Comparison of ENCODE assay signal across 12 cellular contexts in genomic region chr1:147080013-147080661, GRCh38.
DNase-seq lines count a peak whose midpoint lies in the region; ATAC-seq and TF ChIP-seq lines count a peak whose summit lies in the region.
"Had no signal": no experiment of that assay in that cellular context is flagged by ENCODE, and none has a peak within 500 bp of the region (broad histone marks: within the 10 kb centered on the region; RNA-seq: fewer than 3 reads in every experiment).

No MANE protein-coding gene starts in this region.

- ATAC-seq in GM23338 = no peak
- ATAC-seq: gastrocnemius medialis had no signal

- H3K36me3 ChIP-seq in GM23338 (ENCODE audit: insufficient read depth) = no peaks in the 10 kb centered on the region
- H3K36me3 ChIP-seq: brain microvascular endothelial cell, gastrocnemius medialis had no signal

- H3K9me3 ChIP-seq in mononuclear cell (ENCODE audit: low read depth, low read length) = no peaks in the 10 kb centered on the region
- H3K9me3 ChIP-seq: gastrocnemius medialis had no signal

- peaks cover 39% of the 10 kb centered on the region for H3K4me1 Mint-ChIP-seq in CD14-positive monocyte
- peaks cover 10% of the 10 kb centered on the region for H3K4me1 Mint-ChIP-seq in GM23338

- DNase-seq in CD14-positive monocyte (ENCODE audit: low spot score) (no peak), GM23338 (ENCODE audit: low spot score) (peak; percentile 57), astrocyte of the hippocampus (ENCODE audit: low read depth, low spot score) (peak; percentile 22), SW 1271 (lab: John Stamatoyannopoulos, UW) (no peak), T-helper 9 cell (no peak), GOT3 (lab: John Stamatoyannopoulos, UW) (no peak), NCI-H1417 (lab: John Stamatoyannopoulos, UW) (no peak)
- DNase-seq: brain microvascular endothelial cell, DMS79, gastrocnemius medialis, NCI-H69 had no signal

- no peaks in the 10 kb centered on the region for H3K79me2 ChIP-seq in GM23338 (replicated peaks; ENCODE audit: insufficient read depth)

- no peak overlapping the region for H3K27ac ChIP-seq in GM23338 (ENCODE audit: low read depth)
- H3K27ac ChIP-seq: brain microvascular endothelial cell, gastrocnemius medialis had no signal

- H3K9me3 Mint-ChIP-seq in CD14-positive monocyte = peaks cover 9 to 55% (median 23%) of the 10 kb centered on the region in 7 donors
- peaks cover 3% of the 10 kb centered on the region; the same call in 2 of the 3 replicates for H3K9me3 Mint-ChIP-seq in GM23338

- H3K36me3 Mint-ChIP-seq in CD14-positive monocyte = peaks cover 4 to 18% of the 10 kb centered on the region in 2 donors
- H3K36me3 Mint-ChIP-seq in GM23338 (ENCODE audit: low read depth) = peaks cover 2% of the 10 kb centered on the region; the same call in 1 of the 3 replicates

- no peak for TF ChIP-seq CTCF in CD14-positive monocyte (IDR thresholded peaks at IDR 0.05)
- no peak for TF ChIP-seq CTCF in GM23338 (conservative IDR thresholded peaks at IDR 0.05; ENCODE audit: low read depth in 2 of 2)

- peaks cover 3% of the 10 kb centered on the region; the same call in 1 of the 2 replicates for H4K20me1 ChIP-seq in GM23338 (replicated peaks; ENCODE audit: insufficient read depth)

- H3K4me2 ChIP-seq in GM23338 = peak overlapping the region; percentile 87

- H3K27me3 ChIP-seq in GM23338 (ENCODE audit: insufficient read depth) (peaks cover 93% of the 10 kb centered on the region), mononuclear cell (ENCODE audit: insufficient read depth, low read length) (peaks cover 99% of the 10 kb centered on the region)

- H3K4me3 Mint-ChIP-seq in CD14-positive monocyte (peak overlapping the region; percentile 39 to 86), GM23338 (no peak overlapping the region)

- H3K27me3 Mint-ChIP-seq in CD14-positive monocyte (ENCODE audit: low read depth in 3 of 3) = peaks cover 64 to 88% (median 87%) of the 10 kb centered on the region in 3 donors
- H3K27me3 Mint-ChIP-seq in GM23338 (ENCODE audit: insufficient read depth, low read depth, poor library complexity) = peaks cover 39% of the 10 kb centered on the region

- H3K9me2 ChIP-seq in GM23338 (ENCODE audit: insufficient read depth) = no peaks in the 10 kb centered on the region

- peaks cover 14% of the 10 kb centered on the region; the same call in 1 of the 2 replicates for H3F3A ChIP-seq in GM23338 (replicated peaks; ENCODE audit: low read depth)

- peak overlapping the region; percentile 90 for H2AFZ ChIP-seq in GM23338

- H3K4me1 ChIP-seq in GM23338 (ENCODE audit: insufficient read depth) (peaks cover 50% of the 10 kb centered on the region), mononuclear cell (ENCODE audit: insufficient read depth, low read length) (peaks cover 36% of the 10 kb centered on the region)

- intact Hi-C loops in CD14-positive monocyte (cut with micrococcal nuclease) = loop anchor here in 1 of 2 donors (10.0 kb wide), 1 partner anchor 165 kb away; the partner anchor contains the start of gene CHD1L

- H3K4me3 ChIP-seq in GM23338 = peak overlapping the region; percentile 60
- H3K4me3 ChIP-seq in mononuclear cell (ENCODE audit: low read length) = peak overlapping the region; percentile 6

- H3K27ac Mint-ChIP-seq in CD14-positive monocyte (no peak overlapping the region), GM23338 (no peak overlapping the region)

TF ChIP-seq in GM23338, 12 proteins besides CTCF, POLR2A, EP300 and RAD21 (continues in another document):
- TF ChIP-seq NANOG (IDR thresholded peaks at IDR 0.05; ENCODE audit: borderline replicate concordance) (no peak), ETS1 (IDR thresholded peaks at IDR 0.05) (no peak), REST (IDR thresholded peaks at IDR 0.05; ENCODE audit: unreplicated experiment) (no peak), ZNF462 (CRISPR knock-in tag; IDR thresholded peaks at IDR 0.05) (no peak)

Comparison
In these comparisons a context has a peak if more than half of its experiments do, and no peak if none do; other contexts are left out.
1. DNase-seq: peak in GM23338 (single experiment) and astrocyte of the hippocampus (single experiment); none in CD14-positive monocyte (single experiment), SW 1271 (0 of 2), T-helper 9 cell (single experiment), GOT3 (single experiment) and NCI-H1417 (0 of 3).